In genomic region chrX:101550825-101551767, GRCh38 we compare ENCODE assay signal across 8 cellular contexts. TPM values are rescaled to one million over a fixed set of nuclear protein-coding genes. Genes with fewer than 3 reads are reported as not detected.
DNase-seq lines count a peak whose midpoint lies in the region; ATAC-seq and TF ChIP-seq lines count a peak whose summit lies in the region.

No MANE protein-coding gene starts in this region.

- DNase-seq in stimulated activated CD4-positive, alpha-beta T cell treated with anti-CD3 and anti-CD28 coated beads, Interleukin-15, amount 100 ng/mL, for 24 hours, result peak; percentile 19
- no peak for DNase-seq in stimulated activated CD4-positive, alpha-beta T cell treated with anti-CD3 and anti-CD28 coated beads, Interleukin-4, amount 100 ng/mL, for 24 hours
- DNase-seq in activated B cell treated with CpG ODN at 0.5 μM for 24 hours, result no peak
- peak; percentile 59 for DNase-seq in fibroblast of villous mesenchyme (ENCODE audit: low read depth)
- DNase-seq in natural killer cell, result no peak
- no peak for DNase-seq in SHP77 treated with DMSO at 0.1 percent for 48 hours (lab: John Stamatoyannopoulos, UW)
- DNase-seq in OCI-M2 (lab: John Stamatoyannopoulos, UW; ENCODE audit: unreplicated experiment), result no peak

- intact Hi-C loops in activated B cell treated with CpG ODN at 0.5 μM for 24 hours (cut with micrococcal nuclease) (no loop called here), natural killer cell (cut with micrococcal nuclease) (no loop called here)

- peaks cover 11% of the 10 kb centered on the region for H3K4me1 Mint-ChIP-seq in activated B cell treated with CpG ODN at 0.5 μM for 24 hours
- H3K4me1 Mint-ChIP-seq in natural killer cell, result peaks cover 8 to 17% of the 10 kb centered on the region in 2 donors

- H3K36me3 Mint-ChIP-seq in activated B cell treated with CpG ODN at 0.5 μM for 24 hours (ENCODE audit: low read depth) (no peaks in the 10 kb centered on the region), natural killer cell (no peaks in the 10 kb centered on the region)

- CTCF ChIA-PET in activated B cell treated with CpG ODN at 0.5 μM for 24 hours (lab: Charles Lee), result no interaction called here

- no peak overlapping the region for H3K27ac Mint-ChIP-seq in activated B cell treated with CpG ODN at 0.5 μM for 24 hours
- no peak overlapping the region for H3K27ac Mint-ChIP-seq in natural killer cell

- H3K4me3 Mint-ChIP-seq in activated B cell treated with CpG ODN at 0.5 μM for 24 hours (peak overlapping the region; percentile 67), natural killer cell (peak overlapping the region; percentile 78)

- H3K9me3 Mint-ChIP-seq in activated B cell treated with CpG ODN at 0.5 μM for 24 hours (no peaks in the 10 kb centered on the region), natural killer cell (no peaks in the 10 kb centered on the region)

- POLR2A ChIA-PET in activated B cell treated with CpG ODN at 0.5 μM for 24 hours (lab: Charles Lee), result no interaction called here

- H3K4me3 ChIP-seq in fibroblast of villous mesenchyme (ENCODE audit: low read depth, low read length), result peak overlapping the region; percentile 74

- TF ChIP-seq CTCF in activated B cell treated with CpG ODN at 0.5 μM for 24 hours (IDR thresholded peaks at IDR 0.05), result no peak
- no peak for TF ChIP-seq CTCF in fibroblast of villous mesenchyme (IDR thresholded peaks at IDR 0.05; ENCODE audit: insufficient read depth, low read depth, low read length)
- no peak for TF ChIP-seq CTCF in natural killer cell (IDR thresholded peaks at IDR 0.05)

- H3K27me3 Mint-ChIP-seq in activated B cell treated with CpG ODN at 0.5 μM for 24 hours, result peaks cover 16% of the 10 kb centered on the region
- peaks cover 11 to 26% of the 10 kb centered on the region in 2 donors for H3K27me3 Mint-ChIP-seq in natural killer cell (ENCODE audit: low read depth in 2 of 2)

- ATAC-seq in activated B cell treated with CpG ODN at 0.5 μM for 24 hours (ENCODE audit: low read depth), result no peak
- peak in 1 of 3 donors; percentile 8 for ATAC-seq in natural killer cell
- no peak for ATAC-seq in GM21576 (IDR thresholded peaks at IDR 0.05; ENCODE audit: unreplicated experiment)

RNA-seq across cellular contexts. Expression of gene ARMCX1, which starts 0.7 kb away (rescaled TPM):
- total RNA-seq in activated B cell treated with CpG ODN at 0.5 μM for 24 hours, result 0.38 and 0.42 TPM in 2 replicates
- total RNA-seq in fibroblast of villous mesenchyme, result 32.5 and 41.9 TPM in 2 replicates
- total RNA-seq in natural killer cell, result under 1 TPM; 0.18 to 0.31 (median 0.27) TPM

Comparison
In these comparisons a context has a peak if more than half of its experiments do, and no peak if none do; other contexts are left out.
1. DNase-seq: peak in stimulated activated CD4-positive, alpha-beta T cell treated with anti-CD3 and anti-CD28 coated beads, Interleukin-15, amount 100 ng/mL, for 24 hours (single experiment) and fibroblast of villous mesenchyme (single experiment); none in stimulated activated CD4-positive, alpha-beta T cell treated with anti-CD3 and anti-CD28 coated beads, Interleukin-4, amount 100 ng/mL, for 24 hours (single experiment), activated B cell treated with CpG ODN at 0.5 μM for 24 hours (single experiment), natural killer cell (single experiment), SHP77 treated with DMSO at 0.1 percent for 48 hours (single experiment) and OCI-M2 (single experiment).
2. RNA of gene ARMCX1, which starts 0.7 kb away (total RNA-seq): 32.5 to 41.9 TPM in fibroblast of villous mesenchyme; 0.38 to 0.42 TPM in activated B cell treated with CpG ODN at 0.5 μM for 24 hours and 0.18 to 0.31 TPM in natural killer cell; every median in the first group is over 10 times any median in the second.